1 cellular context compared by ENCODE assay signal in genomic region chr9:36400332-36401178, GRCh38.
A peak's percentile ranks its signal among the peaks of the same experiment; 100 is the strongest.
TF ChIP-seq lines count a peak whose summit lies in the region.

No MANE protein-coding gene starts in this region.

TF ChIP-seq in K562, 482 proteins besides CTCF, POLR2A, EP300 and RAD21 (continued from another document and continues in another):
- no peak for TF ChIP-seq RBM14 (IDR thresholded peaks at IDR 0.05; ENCODE audit: borderline replicate concordance, insufficient read depth, low read depth, low read length)
- TF ChIP-seq, protein P1, sequence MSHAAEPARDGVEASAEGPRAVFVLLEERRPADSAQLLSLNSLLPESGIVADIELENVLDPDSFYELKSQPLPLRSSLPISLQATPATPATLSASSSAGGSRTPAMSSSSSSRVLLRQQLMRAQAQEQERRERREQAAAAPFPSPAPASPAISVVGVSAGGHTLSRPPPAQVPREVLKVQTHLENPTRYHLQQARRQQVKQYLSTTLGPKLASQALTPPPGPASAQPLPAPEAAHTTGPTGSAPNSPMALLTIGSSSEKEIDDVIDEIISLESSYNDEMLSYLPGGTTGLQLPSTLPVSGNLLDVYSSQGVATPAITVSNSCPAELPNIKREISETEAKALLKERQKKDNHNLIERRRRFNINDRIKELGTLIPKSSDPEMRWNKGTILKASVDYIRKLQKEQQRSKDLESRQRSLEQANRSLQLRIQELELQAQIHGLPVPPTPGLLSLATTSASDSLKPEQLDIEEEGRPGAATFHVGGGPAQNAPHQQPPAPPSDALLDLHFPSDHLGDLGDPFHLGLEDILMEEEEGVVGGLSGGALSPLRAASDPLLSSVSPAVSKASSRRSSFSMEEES (CRISPR knock-in tag; IDR thresholded peaks at IDR 0.05) = no peak
- no peak for TF ChIP-seq GATAD2A (IDR thresholded peaks at IDR 0.05)
- peak; percentile 80 for TF ChIP-seq MAX (CRISPR knock-in tag; IDR thresholded peaks at IDR 0.05)
- TF ChIP-seq POLR2AphosphoS5 (IDR thresholded peaks at IDR 0.05; ENCODE audit: control insufficient read depth, insufficient read depth, low read depth, low read length) = no peak; the same call in 1 of the 2 replicates
- TF ChIP-seq STAT5A (IDR thresholded peaks at IDR 0.05; ENCODE audit: borderline replicate concordance, low read length) = no peak
- no peak for TF ChIP-seq RFX1 (IDR thresholded peaks at IDR 0.05)
- no peak for TF ChIP-seq ZNF12 (CRISPR knock-in tag; IDR thresholded peaks at IDR 0.05)
- no peak for TF ChIP-seq TRIM28 (IDR thresholded peaks at IDR 0.05)
- no peak for TF ChIP-seq STAG1 (CRISPR knock-in tag; IDR thresholded peaks at IDR 0.05; ENCODE audit: borderline replicate concordance)
- no peak for TF ChIP-seq WHSC1 (IDR thresholded peaks at IDR 0.05; ENCODE audit: low read length)
- TF ChIP-seq STAT6 (CRISPR knock-in tag; IDR thresholded peaks at IDR 0.05) = no peak
- no peak for TF ChIP-seq CAMTA2 (CRISPR knock-in tag; conservative IDR thresholded peaks at IDR 0.05)
- no peak for TF ChIP-seq HMG20B (CRISPR knock-in tag; IDR thresholded peaks at IDR 0.05)
- no peak for TF ChIP-seq RERE (CRISPR knock-in tag; IDR thresholded peaks at IDR 0.05; ENCODE audit: borderline replicate concordance)
- peak; percentile 65 for TF ChIP-seq GABPA (tag; conservative IDR thresholded peaks at IDR 0.05; ENCODE audit: low read depth)
- TF ChIP-seq TBL1XR1 (IDR thresholded peaks at IDR 0.05; ENCODE audit: low read length in 2 of 2) = no peak
- TF ChIP-seq CBX1 (IDR thresholded peaks at IDR 0.05; ENCODE audit: low read depth) = no peak
- TF ChIP-seq FOXJ3 (CRISPR knock-in tag; IDR thresholded peaks at IDR 0.05) = no peak
- no peak for TF ChIP-seq HEY1 (CRISPR knock-in tag; IDR thresholded peaks at IDR 0.05; ENCODE audit: borderline replicate concordance)
- no peak for TF ChIP-seq ZNF431 (CRISPR knock-in tag; IDR thresholded peaks at IDR 0.05)
- TF ChIP-seq TCFL5 (CRISPR knock-in tag; conservative IDR thresholded peaks at IDR 0.05) = no peak
- TF ChIP-seq MLX (CRISPR knock-in tag; conservative IDR thresholded peaks at IDR 0.05) = no peak
- TF ChIP-seq FOS (IDR thresholded peaks at IDR 0.05; ENCODE audit: extremely low read depth, insufficient read length) = no peak
- no peak for TF ChIP-seq USF2 (CRISPR knock-in tag; IDR thresholded peaks at IDR 0.05)
- TF ChIP-seq ZNF175 (CRISPR knock-in tag; IDR thresholded peaks at IDR 0.05; ENCODE audit: low read depth) = no peak
- TF ChIP-seq ATF1 (CRISPR knock-in tag; IDR thresholded peaks at IDR 0.05) = peak; percentile 44; the same call in 1 of the 2 replicates
- TF ChIP-seq ATF1 (tag; IDR thresholded peaks at IDR 0.05) = peak; percentile 89
- TF ChIP-seq SIN3B (IDR thresholded peaks at IDR 0.05; ENCODE audit: low read depth) = 0 out of 2 replicates have a peak, but pooled peaks have one; percentile 16
- TF ChIP-seq ZKSCAN1 (IDR thresholded peaks at IDR 0.05; ENCODE audit: low read depth, low read length) = 0 out of 2 replicates have a peak, but pooled peaks have one; percentile 22
- TF ChIP-seq PTBP1 (IDR thresholded peaks at IDR 0.05; ENCODE audit: low read depth, low read length) = no peak
- TF ChIP-seq ADNP (tag; IDR thresholded peaks at IDR 0.05) = no peak
- no peak for TF ChIP-seq ZNF583 (CRISPR knock-in tag; IDR thresholded peaks at IDR 0.05)
- TF ChIP-seq SMARCB1 (IDR thresholded peaks at IDR 0.05; ENCODE audit: insufficient read length, low read depth) = no peak
- no peak for TF ChIP-seq ARID3B (CRISPR knock-in tag; IDR thresholded peaks at IDR 0.05; ENCODE audit: borderline replicate concordance)
- peak; percentile 64 to 95 for TF ChIP-seq MAZ (CRISPR knock-in tag; conservative IDR thresholded peaks at IDR 0.05 in 1 of 2, IDR thresholded peaks at IDR 0.05 in 1 of 2)
- no peak for TF ChIP-seq MAFF (IDR thresholded peaks at IDR 0.05; ENCODE audit: low read length)
- TF ChIP-seq MIER1 (IDR thresholded peaks at IDR 0.05; ENCODE audit: low read depth) = no peak
- no peak for TF ChIP-seq ZNF445 (CRISPR knock-in tag; IDR thresholded peaks at IDR 0.05; ENCODE audit: low read depth)
- peak; percentile 48 for TF ChIP-seq PHF20 (IDR thresholded peaks at IDR 0.05; ENCODE audit: partially characterized antibody)
- TF ChIP-seq XRCC5 (IDR thresholded peaks at IDR 0.05; ENCODE audit: low read depth, low read length) = peak; percentile 42; the same call in 1 of the 2 replicates
- TF ChIP-seq ZNF609 (CRISPR knock-in tag; IDR thresholded peaks at IDR 0.05; ENCODE audit: borderline replicate concordance) = no peak
- no peak for TF ChIP-seq MCM5 (IDR thresholded peaks at IDR 0.05; ENCODE audit: low read depth)
- no peak for TF ChIP-seq ZNF217 (CRISPR knock-in tag; IDR thresholded peaks at IDR 0.05)
